1 cellular context compared by ENCODE assay signal in the genomic region with DNA sequence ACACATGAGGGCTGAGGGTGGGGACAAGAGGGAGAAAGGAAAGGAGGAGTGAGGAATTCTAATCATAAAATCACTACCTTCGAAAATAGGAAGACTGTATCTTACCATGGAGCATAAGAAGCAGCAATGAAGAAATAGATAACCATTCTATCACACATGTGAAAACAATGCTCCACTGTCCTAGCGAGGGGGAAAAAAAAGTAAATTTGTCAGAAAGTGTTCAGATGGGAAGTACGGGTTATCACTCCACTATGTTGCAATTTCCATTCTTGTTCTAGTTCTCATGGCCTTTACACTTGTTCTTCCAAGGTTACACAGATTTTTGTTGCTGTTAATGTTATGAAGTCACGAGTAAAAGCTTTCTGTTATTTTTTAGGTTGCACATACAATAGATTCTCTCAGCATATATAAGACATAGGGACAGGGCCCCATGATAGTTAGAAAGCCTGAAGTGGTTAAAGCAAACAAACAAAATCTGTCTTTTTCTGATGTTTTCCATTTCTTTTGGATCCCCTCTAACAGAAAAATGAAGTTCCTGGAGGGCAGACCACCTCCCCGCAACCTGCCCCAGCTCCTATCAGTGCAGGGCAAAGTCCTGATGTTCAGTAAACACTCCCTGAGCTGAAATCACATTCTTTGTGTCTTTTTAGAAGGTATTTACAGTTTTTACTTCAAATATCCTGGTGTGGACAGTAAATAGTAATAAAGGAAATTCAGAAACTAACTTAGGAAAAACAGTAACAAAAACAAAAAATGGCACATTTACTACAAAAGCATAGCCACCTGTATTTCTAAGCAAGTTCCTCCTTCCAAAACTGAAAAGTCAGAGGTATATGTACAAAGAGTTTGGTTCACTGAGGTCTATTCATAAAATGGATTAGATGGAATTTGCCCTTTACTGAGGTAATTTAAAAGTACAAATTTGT.
TF ChIP-seq lines count a peak whose summit lies in the region.

No MANE protein-coding gene starts in this region.

TF ChIP-seq in HepG2, 621 proteins besides CTCF, POLR2A, EP300 and RAD21 (continued from another document and continues in another):
- TF ChIP-seq, protein P1, sequence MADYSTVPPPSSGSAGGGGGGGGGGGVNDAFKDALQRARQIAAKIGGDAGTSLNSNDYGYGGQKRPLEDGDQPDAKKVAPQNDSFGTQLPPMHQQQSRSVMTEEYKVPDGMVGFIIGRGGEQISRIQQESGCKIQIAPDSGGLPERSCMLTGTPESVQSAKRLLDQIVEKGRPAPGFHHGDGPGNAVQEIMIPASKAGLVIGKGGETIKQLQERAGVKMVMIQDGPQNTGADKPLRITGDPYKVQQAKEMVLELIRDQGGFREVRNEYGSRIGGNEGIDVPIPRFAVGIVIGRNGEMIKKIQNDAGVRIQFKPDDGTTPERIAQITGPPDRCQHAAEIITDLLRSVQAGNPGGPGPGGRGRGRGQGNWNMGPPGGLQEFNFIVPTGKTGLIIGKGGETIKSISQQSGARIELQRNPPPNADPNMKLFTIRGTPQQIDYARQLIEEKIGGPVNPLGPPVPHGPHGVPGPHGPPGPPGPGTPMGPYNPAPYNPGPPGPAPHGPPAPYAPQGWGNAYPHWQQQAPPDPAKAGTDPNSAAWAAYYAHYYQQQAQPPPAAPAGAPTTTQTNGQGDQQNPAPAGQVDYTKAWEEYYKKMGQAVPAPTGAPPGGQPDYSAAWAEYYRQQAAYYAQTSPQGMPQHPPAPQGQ (CRISPR knock-in tag; IDR thresholded peaks at IDR 0.05; ENCODE audit: borderline replicate concordance), result no peak
- TF ChIP-seq, protein P2, sequence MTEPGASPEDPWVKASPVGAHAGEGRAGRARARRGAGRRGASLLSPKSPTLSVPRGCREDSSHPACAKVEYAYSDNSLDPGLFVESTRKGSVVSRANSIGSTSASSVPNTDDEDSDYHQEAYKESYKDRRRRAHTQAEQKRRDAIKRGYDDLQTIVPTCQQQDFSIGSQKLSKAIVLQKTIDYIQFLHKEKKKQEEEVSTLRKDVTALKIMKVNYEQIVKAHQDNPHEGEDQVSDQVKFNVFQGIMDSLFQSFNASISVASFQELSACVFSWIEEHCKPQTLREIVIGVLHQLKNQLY (CRISPR knock-in tag; IDR thresholded peaks at IDR 0.05), result peak; percentile 49
- TF ChIP-seq FOXP1 (IDR thresholded peaks at IDR 0.05) (peak; percentile 75), FOXP1 (CRISPR knock-in tag; IDR thresholded peaks at IDR 0.05) (peak; percentile 98), KLF9 (CRISPR knock-in tag; IDR thresholded peaks at IDR 0.05; ENCODE audit: low read depth) (peak; percentile 73), CAMTA2 (CRISPR knock-in tag; IDR thresholded peaks at IDR 0.05; ENCODE audit: borderline replicate concordance) (no peak), ZNF331 (CRISPR knock-in tag; IDR thresholded peaks at IDR 0.05) (peak; percentile 33; the same call in 1 of the 2 replicates), KLF16 (CRISPR knock-in tag; IDR thresholded peaks at IDR 0.05) (peak in 1 of 2 experiments; percentile 42; a peak in 1 of 4 replicates), NR2F1 (CRISPR knock-in tag; IDR thresholded peaks at IDR 0.05) (peak; percentile 0 to 17; a peak in 1 of 4 replicates), ZNF549 (CRISPR knock-in tag; IDR thresholded peaks at IDR 0.05) (no peak), ZNF768 (CRISPR knock-in tag; IDR thresholded peaks at IDR 0.05) (no peak), KDM2A (CRISPR knock-in tag; IDR thresholded peaks at IDR 0.05; ENCODE audit: borderline replicate concordance, low read depth) (0 out of 2 replicates have a peak, but pooled peaks have one; percentile 27), TCF12 (IDR thresholded peaks at IDR 0.05) (no peak), TCF12 (CRISPR knock-in tag; IDR thresholded peaks at IDR 0.05) (peak; percentile 79; the same call in 1 of the 2 replicates), SAP130 (CRISPR knock-in tag; IDR thresholded peaks at IDR 0.05; ENCODE audit: low read depth) (peak; percentile 78), ZSCAN25 (CRISPR knock-in tag; IDR thresholded peaks at IDR 0.05) (0 out of 2 replicates have a peak, but pooled peaks have one; percentile 52), ZNF430 (CRISPR knock-in tag; IDR thresholded peaks at IDR 0.05) (peak; percentile 66), ZNF12 (CRISPR knock-in tag; IDR thresholded peaks at IDR 0.05) (peak; percentile 72; the same call in 1 of the 2 replicates), ZNF543 (CRISPR knock-in tag; IDR thresholded peaks at IDR 0.05) (peak; percentile 22; the same call in 1 of the 2 replicates), THAP11 (CRISPR knock-in tag; IDR thresholded peaks at IDR 0.05) (peak; percentile 55), ERF (CRISPR knock-in tag; IDR thresholded peaks at IDR 0.05) (peak; percentile 80; the same call in 1 of the 2 replicates), ZNF572 (CRISPR knock-in tag; IDR thresholded peaks at IDR 0.05) (no peak), FOXK2 (IDR thresholded peaks at IDR 0.05) (peak; percentile 47; the same call in 1 of the 2 replicates), ZMYM4 (CRISPR knock-in tag; IDR thresholded peaks at IDR 0.05) (peak; percentile 11), MTA3 (CRISPR knock-in tag; IDR thresholded peaks at IDR 0.05) (no peak), SOX6 (IDR thresholded peaks at IDR 0.05) (no peak), SOX6 (CRISPR knock-in tag; IDR thresholded peaks at IDR 0.05) (peak; percentile 99), ZMYM2 (CRISPR knock-in tag; IDR thresholded peaks at IDR 0.05) (peak; percentile 61; the same call in 1 of the 2 replicates), EHMT2 (IDR thresholded peaks at IDR 0.05; ENCODE audit: borderline replicate concordance, low read depth, low read length) (peak; percentile 70; the same call in 1 of the 2 replicates), ZNF263 (CRISPR knock-in tag; IDR thresholded peaks at IDR 0.05) (no peak), GABPA (IDR thresholded peaks at IDR 0.05; ENCODE audit: low read depth, low read length) (no peak), GABPA (CRISPR knock-in tag; IDR thresholded peaks at IDR 0.05; ENCODE audit: low read depth) (0 out of 2 replicates have a peak, but pooled peaks have one; percentile 3), GTF2F1 (IDR thresholded peaks at IDR 0.05; ENCODE audit: low read length) (no peak), ZNF20 (CRISPR knock-in tag; IDR thresholded peaks at IDR 0.05) (peak; percentile 57; the same call in 1 of the 2 replicates), PITX1 (CRISPR knock-in tag; IDR thresholded peaks at IDR 0.05) (peak; percentile 86), SP5 (CRISPR knock-in tag; IDR thresholded peaks at IDR 0.05; ENCODE audit: borderline replicate concordance, low read depth) (peak; percentile 10; the same call in 1 of the 2 replicates), ZNF619 (CRISPR knock-in tag; IDR thresholded peaks at IDR 0.05) (no peak), ELF3 (CRISPR knock-in tag; IDR thresholded peaks at IDR 0.05) (peak; percentile 93)
- TF ChIP-seq, protein P3, sequence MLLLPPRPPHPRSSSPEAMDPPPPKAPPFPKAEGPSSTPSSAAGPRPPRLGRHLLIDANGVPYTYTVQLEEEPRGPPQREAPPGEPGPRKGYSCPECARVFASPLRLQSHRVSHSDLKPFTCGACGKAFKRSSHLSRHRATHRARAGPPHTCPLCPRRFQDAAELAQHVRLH (CRISPR knock-in tag; IDR thresholded peaks at IDR 0.05; ENCODE audit: borderline replicate concordance, low read depth), result peak; percentile 29; the same call in 1 of the 2 replicates
- TF ChIP-seq, protein P4, sequence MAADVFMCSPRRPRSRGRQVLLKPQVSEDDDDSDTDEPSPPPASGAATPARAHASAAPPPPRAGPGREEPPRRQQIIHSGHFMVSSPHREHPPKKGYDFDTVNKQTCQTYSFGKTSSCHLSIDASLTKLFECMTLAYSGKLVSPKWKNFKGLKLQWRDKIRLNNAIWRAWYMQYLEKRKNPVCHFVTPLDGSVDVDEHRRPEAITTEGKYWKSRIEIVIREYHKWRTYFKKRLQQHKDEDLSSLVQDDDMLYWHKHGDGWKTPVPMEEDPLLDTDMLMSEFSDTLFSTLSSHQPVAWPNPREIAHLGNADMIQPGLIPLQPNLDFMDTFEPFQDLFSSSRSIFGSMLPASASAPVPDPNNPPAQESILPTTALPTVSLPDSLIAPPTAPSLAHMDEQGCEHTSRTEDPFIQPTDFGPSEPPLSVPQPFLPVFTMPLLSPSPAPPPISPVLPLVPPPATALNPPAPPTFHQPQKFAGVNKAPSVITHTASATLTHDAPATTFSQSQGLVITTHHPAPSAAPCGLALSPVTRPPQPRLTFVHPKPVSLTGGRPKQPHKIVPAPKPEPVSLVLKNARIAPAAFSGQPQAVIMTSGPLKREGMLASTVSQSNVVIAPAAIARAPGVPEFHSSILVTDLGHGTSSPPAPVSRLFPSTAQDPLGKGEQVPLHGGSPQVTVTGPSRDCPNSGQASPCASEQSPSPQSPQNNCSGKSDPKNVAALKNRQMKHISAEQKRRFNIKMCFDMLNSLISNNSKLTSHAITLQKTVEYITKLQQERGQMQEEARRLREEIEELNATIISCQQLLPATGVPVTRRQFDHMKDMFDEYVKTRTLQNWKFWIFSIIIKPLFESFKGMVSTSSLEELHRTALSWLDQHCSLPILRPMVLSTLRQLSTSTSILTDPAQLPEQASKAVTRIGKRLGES (CRISPR knock-in tag; IDR thresholded peaks at IDR 0.05; ENCODE audit: borderline replicate concordance), result 0 out of 2 replicates have a peak, but pooled peaks have one; percentile 68
- TF ChIP-seq, protein P5, sequence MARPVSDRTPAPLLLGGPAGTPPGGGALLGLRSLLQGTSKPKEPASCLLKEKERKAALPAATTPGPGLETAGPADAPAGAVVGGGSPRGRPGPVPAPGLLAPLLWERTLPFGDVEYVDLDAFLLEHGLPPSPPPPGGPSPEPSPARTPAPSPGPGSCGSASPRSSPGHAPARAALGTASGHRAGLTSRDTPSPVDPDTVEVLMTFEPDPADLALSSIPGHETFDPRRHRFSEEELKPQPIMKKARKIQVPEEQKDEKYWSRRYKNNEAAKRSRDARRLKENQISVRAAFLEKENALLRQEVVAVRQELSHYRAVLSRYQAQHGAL (CRISPR knock-in tag; IDR thresholded peaks at IDR 0.05; ENCODE audit: not compliant biosample characterization), result no peak
- TF ChIP-seq, protein P6, sequence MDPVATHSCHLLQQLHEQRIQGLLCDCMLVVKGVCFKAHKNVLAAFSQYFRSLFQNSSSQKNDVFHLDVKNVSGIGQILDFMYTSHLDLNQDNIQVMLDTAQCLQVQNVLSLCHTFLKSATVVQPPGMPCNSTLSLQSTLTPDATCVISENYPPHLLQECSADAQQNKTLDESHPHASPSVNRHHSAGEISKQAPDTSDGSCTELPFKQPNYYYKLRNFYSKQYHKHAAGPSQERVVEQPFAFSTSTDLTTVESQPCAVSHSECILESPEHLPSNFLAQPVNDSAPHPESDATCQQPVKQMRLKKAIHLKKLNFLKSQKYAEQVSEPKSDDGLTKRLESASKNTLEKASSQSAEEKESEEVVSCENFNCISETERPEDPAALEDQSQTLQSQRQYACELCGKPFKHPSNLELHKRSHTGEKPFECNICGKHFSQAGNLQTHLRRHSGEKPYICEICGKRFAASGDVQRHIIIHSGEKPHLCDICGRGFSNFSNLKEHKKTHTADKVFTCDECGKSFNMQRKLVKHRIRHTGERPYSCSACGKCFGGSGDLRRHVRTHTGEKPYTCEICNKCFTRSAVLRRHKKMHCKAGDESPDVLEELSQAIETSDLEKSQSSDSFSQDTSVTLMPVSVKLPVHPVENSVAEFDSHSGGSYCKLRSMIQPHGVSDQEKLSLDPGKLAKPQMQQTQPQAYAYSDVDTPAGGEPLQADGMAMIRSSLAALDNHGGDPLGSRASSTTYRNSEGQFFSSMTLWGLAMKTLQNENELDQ (CRISPR knock-in tag; IDR thresholded peaks at IDR 0.05; ENCODE audit: borderline replicate concordance), result no peak
- TF ChIP-seq, protein P7, sequence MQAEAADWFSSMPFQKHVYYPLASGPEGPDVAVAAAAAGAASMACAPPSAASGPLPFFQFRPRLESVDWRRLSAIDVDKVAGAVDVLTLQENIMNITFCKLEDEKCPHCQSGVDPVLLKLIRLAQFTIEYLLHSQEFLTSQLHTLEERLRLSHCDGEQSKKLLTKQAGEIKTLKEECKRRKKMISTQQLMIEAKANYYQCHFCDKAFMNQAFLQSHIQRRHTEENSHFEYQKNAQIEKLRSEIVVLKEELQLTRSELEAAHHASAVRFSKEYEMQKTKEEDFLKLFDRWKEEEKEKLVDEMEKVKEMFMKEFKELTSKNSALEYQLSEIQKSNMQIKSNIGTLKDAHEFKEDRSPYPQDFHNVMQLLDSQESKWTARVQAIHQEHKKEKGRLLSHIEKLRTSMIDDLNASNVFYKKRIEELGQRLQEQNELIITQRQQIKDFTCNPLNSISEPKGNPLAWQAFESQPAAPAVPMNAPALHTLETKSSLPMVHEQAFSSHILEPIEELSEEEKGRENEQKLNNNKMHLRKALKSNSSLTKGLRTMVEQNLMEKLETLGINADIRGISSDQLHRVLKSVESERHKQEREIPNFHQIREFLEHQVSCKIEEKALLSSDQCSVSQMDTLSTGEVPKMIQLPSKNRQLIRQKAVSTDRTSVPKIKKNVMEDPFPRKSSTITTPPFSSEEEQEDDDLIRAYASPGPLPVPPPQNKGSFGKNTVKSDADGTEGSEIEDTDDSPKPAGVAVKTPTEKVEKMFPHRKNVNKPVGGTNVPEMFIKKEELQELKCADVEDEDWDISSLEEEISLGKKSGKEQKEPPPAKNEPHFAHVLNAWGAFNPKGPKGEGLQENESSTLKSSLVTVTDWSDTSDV (CRISPR knock-in tag; IDR thresholded peaks at IDR 0.05), result no peak
- TF ChIP-seq, protein P8, sequence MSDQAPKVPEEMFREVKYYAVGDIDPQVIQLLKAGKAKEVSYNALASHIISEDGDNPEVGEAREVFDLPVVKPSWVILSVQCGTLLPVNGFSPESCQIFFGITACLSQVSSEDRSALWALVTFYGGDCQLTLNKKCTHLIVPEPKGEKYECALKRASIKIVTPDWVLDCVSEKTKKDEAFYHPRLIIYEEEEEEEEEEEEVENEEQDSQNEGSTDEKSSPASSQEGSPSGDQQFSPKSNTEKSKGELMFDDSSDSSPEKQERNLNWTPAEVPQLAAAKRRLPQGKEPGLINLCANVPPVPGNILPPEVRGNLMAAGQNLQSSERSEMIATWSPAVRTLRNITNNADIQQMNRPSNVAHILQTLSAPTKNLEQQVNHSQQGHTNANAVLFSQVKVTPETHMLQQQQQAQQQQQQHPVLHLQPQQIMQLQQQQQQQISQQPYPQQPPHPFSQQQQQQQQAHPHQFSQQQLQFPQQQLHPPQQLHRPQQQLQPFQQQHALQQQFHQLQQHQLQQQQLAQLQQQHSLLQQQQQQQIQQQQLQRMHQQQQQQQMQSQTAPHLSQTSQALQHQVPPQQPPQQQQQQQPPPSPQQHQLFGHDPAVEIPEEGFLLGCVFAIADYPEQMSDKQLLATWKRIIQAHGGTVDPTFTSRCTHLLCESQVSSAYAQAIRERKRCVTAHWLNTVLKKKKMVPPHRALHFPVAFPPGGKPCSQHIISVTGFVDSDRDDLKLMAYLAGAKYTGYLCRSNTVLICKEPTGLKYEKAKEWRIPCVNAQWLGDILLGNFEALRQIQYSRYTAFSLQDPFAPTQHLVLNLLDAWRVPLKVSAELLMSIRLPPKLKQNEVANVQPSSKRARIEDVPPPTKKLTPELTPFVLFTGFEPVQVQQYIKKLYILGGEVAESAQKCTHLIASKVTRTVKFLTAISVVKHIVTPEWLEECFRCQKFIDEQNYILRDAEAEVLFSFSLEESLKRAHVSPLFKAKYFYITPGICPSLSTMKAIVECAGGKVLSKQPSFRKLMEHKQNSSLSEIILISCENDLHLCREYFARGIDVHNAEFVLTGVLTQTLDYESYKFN (CRISPR knock-in tag; conservative IDR thresholded peaks at IDR 0.05), result peak; percentile 99
- TF ChIP-seq, protein P9, sequence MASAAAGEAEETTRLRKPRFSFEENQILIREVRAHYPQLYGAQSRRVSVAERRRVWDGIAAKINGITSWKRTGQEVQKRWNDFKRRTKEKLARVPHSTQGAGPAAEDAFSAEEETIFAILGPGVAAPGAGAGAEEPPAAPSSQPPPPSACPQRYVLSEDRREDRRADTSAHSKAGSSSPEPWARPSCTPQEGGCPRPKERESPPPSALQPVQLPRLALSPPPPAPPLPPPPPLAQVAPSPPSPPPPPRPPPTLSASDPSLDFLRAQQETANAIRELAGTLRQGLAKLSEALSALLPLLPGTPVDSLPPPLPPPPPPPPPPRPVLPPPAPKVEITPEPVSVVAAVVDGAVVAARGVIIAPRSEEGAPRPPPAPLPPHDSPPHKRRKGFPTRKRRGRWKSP (CRISPR knock-in tag; IDR thresholded peaks at IDR 0.05), result peak; percentile 62; the same call in 1 of the 2 replicates
